ENCODE assay signal across 1 cellular context in the genomic region with DNA sequence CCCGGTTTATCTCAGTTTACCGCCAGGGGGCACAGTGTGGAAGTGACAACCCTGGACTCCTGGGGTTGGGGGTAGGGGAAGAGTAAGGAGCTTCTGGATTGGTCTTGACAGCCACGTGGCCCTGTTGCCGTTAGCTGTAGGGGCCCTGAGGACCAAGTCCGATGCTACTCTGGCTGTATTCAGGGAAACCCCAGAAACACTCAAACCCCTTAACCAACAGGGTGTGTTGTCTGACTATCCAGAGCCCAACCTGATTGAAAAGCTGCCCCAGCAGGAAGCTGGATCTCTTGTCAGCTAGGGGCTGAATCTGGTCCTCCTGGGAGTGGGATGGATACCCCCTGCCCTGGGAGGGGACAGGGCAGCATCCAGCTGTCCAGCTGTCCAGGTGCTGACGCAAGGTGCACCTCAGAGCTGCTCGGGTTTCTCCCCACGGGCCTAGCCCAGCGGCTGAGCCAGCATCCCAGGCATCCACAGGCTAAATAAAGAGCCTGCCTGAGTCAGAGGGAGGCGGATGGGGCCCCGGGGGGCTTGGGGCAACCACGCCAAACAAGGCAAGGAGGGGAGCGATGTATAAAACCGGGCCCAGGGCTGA.
TF ChIP-seq lines count a peak whose summit lies in the region.

No MANE protein-coding gene starts in this region.

TF ChIP-seq in HepG2, 621 proteins besides CTCF, POLR2A, EP300 and RAD21 (continued from another document and continues in another):
- TF ChIP-seq, protein P1, sequence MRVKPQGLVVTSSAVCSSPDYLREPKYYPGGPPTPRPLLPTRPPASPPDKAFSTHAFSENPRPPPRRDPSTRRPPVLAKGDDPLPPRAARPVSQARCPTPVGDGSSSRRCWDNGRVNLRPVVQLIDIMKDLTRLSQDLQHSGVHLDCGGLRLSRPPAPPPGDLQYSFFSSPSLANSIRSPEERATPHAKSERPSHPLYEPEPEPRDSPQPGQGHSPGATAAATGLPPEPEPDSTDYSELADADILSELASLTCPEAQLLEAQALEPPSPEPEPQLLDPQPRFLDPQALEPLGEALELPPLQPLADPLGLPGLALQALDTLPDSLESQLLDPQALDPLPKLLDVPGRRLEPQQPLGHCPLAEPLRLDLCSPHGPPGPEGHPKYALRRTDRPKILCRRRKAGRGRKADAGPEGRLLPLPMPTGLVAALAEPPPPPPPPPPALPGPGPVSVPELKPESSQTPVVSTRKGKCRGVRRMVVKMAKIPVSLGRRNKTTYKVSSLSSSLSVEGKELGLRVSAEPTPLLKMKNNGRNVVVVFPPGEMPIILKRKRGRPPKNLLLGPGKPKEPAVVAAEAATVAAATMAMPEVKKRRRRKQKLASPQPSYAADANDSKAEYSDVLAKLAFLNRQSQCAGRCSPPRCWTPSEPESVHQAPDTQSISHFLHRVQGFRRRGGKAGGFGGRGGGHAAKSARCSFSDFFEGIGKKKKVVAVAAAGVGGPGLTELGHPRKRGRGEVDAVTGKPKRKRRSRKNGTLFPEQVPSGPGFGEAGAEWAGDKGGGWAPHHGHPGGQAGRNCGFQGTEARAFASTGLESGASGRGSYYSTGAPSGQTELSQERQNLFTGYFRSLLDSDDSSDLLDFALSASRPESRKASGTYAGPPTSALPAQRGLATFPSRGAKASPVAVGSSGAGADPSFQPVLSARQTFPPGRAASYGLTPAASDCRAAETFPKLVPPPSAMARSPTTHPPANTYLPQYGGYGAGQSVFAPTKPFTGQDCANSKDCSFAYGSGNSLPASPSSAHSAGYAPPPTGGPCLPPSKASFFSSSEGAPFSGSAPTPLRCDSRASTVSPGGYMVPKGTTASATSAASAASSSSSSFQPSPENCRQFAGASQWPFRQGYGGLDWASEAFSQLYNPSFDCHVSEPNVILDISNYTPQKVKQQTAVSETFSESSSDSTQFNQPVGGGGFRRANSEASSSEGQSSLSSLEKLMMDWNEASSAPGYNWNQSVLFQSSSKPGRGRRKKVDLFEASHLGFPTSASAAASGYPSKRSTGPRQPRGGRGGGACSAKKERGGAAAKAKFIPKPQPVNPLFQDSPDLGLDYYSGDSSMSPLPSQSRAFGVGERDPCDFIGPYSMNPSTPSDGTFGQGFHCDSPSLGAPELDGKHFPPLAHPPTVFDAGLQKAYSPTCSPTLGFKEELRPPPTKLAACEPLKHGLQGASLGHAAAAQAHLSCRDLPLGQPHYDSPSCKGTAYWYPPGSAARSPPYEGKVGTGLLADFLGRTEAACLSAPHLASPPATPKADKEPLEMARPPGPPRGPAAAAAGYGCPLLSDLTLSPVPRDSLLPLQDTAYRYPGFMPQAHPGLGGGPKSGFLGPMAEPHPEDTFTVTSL (CRISPR knock-in tag; IDR thresholded peaks at IDR 0.05; ENCODE audit: borderline replicate concordance) = no peak
- TF ChIP-seq ELF1 (CRISPR knock-in tag; IDR thresholded peaks at IDR 0.05) (no peak), KLF9 (CRISPR knock-in tag; IDR thresholded peaks at IDR 0.05; ENCODE audit: low read depth) (no peak), ATF7 (IDR thresholded peaks at IDR 0.05) (no peak), ATF7 (CRISPR knock-in tag; IDR thresholded peaks at IDR 0.05) (no peak), MXD4 (CRISPR knock-in tag; IDR thresholded peaks at IDR 0.05) (peak; percentile 34; the same call in 1 of the 2 replicates), ZNF44 (CRISPR knock-in tag; IDR thresholded peaks at IDR 0.05) (no peak), ZNF263 (CRISPR knock-in tag; IDR thresholded peaks at IDR 0.05) (no peak), SIN3A (IDR thresholded peaks at IDR 0.05; ENCODE audit: borderline replicate concordance, low read depth, low read length) (0 out of 2 replicates have a peak, but pooled peaks have one; percentile 57), MED8 (CRISPR knock-in tag; IDR thresholded peaks at IDR 0.05; ENCODE audit: insufficient replicate concordance) (no peak), HES4 (CRISPR knock-in tag; IDR thresholded peaks at IDR 0.05; ENCODE audit: borderline replicate concordance) (0 out of 2 replicates have a peak, but pooled peaks have one; percentile 58), CCAR2 (optimal IDR thresholded peaks at IDR 0.05; ENCODE audit: low read depth, low read length) (no peak), MAFK (conservative IDR thresholded peaks at IDR 0.05 in 1 of 2, IDR thresholded peaks at IDR 0.05 in 1 of 2; ENCODE audit: low read length in 2 of 2) (no peak), ZFP41 (CRISPR knock-in tag; IDR thresholded peaks at IDR 0.05; ENCODE audit: borderline replicate concordance) (no peak), ZNF205 (CRISPR knock-in tag; IDR thresholded peaks at IDR 0.05) (0 out of 2 replicates have a peak, but pooled peaks have one; percentile 27), SRSF4 (IDR thresholded peaks at IDR 0.05; ENCODE audit: low read depth, low read length, poor library complexity, severe bottlenecking) (no peak), GTF2F1 (IDR thresholded peaks at IDR 0.05; ENCODE audit: low read length) (no peak), KDM5B (CRISPR knock-in tag; IDR thresholded peaks at IDR 0.05; ENCODE audit: borderline replicate concordance) (no peak), KAT7 (CRISPR knock-in tag; IDR thresholded peaks at IDR 0.05; ENCODE audit: borderline replicate concordance) (no peak), PPARG (CRISPR knock-in tag; conservative IDR thresholded peaks at IDR 0.05) (no peak), MAZ (IDR thresholded peaks at IDR 0.05; ENCODE audit: borderline replicate concordance, low read depth, low read length) (peak; percentile 70; the same call in 1 of the 2 replicates), MAZ (CRISPR knock-in tag; IDR thresholded peaks at IDR 0.05; ENCODE audit: low read depth) (peak; percentile 68; the same call in 1 of the 2 replicates), ZNF17 (CRISPR knock-in tag; IDR thresholded peaks at IDR 0.05) (no peak), HMGA1 (CRISPR knock-in tag; conservative IDR thresholded peaks at IDR 0.05) (no peak), STAG1 (CRISPR knock-in tag; IDR thresholded peaks at IDR 0.05) (peak; percentile 51), NR2F6 (IDR thresholded peaks at IDR 0.05) (no peak), NR2F6 (CRISPR knock-in tag; IDR thresholded peaks at IDR 0.05) (no peak), MAF1 (CRISPR knock-in tag; IDR thresholded peaks at IDR 0.05; ENCODE audit: borderline replicate concordance) (no peak), JDP2 (CRISPR knock-in tag; IDR thresholded peaks at IDR 0.05; ENCODE audit: borderline replicate concordance) (no peak), ZSCAN29 (CRISPR knock-in tag; conservative IDR thresholded peaks at IDR 0.05) (no peak), MEIS2 (CRISPR knock-in tag; IDR thresholded peaks at IDR 0.05) (peak; percentile 73; the same call in 1 of the 2 replicates), ZNF570 (CRISPR knock-in tag; IDR thresholded peaks at IDR 0.05; ENCODE audit: borderline replicate concordance) (no peak), ADNP (CRISPR knock-in tag; IDR thresholded peaks at IDR 0.05) (no peak), ZFP1 (CRISPR knock-in tag; IDR thresholded peaks at IDR 0.05) (no peak), GABPA (IDR thresholded peaks at IDR 0.05; ENCODE audit: low read depth, low read length) (no peak), GABPA (CRISPR knock-in tag; IDR thresholded peaks at IDR 0.05; ENCODE audit: low read depth) (no peak)
- TF ChIP-seq, protein P2, sequence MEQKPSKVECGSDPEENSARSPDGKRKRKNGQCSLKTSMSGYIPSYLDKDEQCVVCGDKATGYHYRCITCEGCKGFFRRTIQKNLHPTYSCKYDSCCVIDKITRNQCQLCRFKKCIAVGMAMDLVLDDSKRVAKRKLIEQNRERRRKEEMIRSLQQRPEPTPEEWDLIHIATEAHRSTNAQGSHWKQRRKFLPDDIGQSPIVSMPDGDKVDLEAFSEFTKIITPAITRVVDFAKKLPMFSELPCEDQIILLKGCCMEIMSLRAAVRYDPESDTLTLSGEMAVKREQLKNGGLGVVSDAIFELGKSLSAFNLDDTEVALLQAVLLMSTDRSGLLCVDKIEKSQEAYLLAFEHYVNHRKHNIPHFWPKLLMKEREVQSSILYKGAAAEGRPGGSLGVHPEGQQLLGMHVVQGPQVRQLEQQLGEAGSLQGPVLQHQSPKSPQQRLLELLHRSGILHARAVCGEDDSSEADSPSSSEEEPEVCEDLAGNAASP (CRISPR knock-in tag; IDR thresholded peaks at IDR 0.05; ENCODE audit: borderline replicate concordance) = peak; percentile 37; the same call in 1 of the 2 replicates
- TF ChIP-seq, protein P3, sequence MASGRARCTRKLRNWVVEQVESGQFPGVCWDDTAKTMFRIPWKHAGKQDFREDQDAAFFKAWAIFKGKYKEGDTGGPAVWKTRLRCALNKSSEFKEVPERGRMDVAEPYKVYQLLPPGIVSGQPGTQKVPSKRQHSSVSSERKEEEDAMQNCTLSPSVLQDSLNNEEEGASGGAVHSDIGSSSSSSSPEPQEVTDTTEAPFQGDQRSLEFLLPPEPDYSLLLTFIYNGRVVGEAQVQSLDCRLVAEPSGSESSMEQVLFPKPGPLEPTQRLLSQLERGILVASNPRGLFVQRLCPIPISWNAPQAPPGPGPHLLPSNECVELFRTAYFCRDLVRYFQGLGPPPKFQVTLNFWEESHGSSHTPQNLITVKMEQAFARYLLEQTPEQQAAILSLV (CRISPR knock-in tag; IDR thresholded peaks at IDR 0.05; ENCODE audit: borderline replicate concordance) = 0 out of 2 replicates have a peak, but pooled peaks have one; percentile 35
- TF ChIP-seq, protein P4, sequence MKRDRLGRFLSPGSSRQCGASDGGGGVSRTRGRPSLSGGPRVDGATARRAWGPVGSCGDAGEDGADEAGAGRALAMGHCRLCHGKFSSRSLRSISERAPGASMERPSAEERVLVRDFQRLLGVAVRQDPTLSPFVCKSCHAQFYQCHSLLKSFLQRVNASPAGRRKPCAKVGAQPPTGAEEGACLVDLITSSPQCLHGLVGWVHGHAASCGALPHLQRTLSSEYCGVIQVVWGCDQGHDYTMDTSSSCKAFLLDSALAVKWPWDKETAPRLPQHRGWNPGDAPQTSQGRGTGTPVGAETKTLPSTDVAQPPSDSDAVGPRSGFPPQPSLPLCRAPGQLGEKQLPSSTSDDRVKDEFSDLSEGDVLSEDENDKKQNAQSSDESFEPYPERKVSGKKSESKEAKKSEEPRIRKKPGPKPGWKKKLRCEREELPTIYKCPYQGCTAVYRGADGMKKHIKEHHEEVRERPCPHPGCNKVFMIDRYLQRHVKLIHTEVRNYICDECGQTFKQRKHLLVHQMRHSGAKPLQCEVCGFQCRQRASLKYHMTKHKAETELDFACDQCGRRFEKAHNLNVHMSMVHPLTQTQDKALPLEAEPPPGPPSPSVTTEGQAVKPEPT (CRISPR knock-in tag; IDR thresholded peaks at IDR 0.05; ENCODE audit: low read depth) = 0 out of 2 replicates have a peak, but pooled peaks have one; percentile 26
- TF ChIP-seq, protein P5, sequence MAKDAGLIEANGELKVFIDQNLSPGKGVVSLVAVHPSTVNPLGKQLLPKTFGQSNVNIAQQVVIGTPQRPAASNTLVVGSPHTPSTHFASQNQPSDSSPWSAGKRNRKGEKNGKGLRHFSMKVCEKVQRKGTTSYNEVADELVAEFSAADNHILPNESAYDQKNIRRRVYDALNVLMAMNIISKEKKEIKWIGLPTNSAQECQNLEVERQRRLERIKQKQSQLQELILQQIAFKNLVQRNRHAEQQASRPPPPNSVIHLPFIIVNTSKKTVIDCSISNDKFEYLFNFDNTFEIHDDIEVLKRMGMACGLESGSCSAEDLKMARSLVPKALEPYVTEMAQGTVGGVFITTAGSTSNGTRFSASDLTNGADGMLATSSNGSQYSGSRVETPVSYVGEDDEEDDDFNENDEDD (CRISPR knock-in tag; IDR thresholded peaks at IDR 0.05; ENCODE audit: borderline replicate concordance) = peak; percentile 48; the same call in 1 of the 2 replicates
- TF ChIP-seq, protein P6, sequence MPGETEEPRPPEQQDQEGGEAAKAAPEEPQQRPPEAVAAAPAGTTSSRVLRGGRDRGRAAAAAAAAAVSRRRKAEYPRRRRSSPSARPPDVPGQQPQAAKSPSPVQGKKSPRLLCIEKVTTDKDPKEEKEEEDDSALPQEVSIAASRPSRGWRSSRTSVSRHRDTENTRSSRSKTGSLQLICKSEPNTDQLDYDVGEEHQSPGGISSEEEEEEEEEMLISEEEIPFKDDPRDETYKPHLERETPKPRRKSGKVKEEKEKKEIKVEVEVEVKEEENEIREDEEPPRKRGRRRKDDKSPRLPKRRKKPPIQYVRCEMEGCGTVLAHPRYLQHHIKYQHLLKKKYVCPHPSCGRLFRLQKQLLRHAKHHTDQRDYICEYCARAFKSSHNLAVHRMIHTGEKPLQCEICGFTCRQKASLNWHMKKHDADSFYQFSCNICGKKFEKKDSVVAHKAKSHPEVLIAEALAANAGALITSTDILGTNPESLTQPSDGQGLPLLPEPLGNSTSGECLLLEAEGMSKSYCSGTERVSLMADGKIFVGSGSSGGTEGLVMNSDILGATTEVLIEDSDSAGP (CRISPR knock-in tag; IDR thresholded peaks at IDR 0.05; ENCODE audit: borderline replicate concordance) = peak; percentile 45; the same call in 1 of the 2 replicates
- TF ChIP-seq, protein P7, sequence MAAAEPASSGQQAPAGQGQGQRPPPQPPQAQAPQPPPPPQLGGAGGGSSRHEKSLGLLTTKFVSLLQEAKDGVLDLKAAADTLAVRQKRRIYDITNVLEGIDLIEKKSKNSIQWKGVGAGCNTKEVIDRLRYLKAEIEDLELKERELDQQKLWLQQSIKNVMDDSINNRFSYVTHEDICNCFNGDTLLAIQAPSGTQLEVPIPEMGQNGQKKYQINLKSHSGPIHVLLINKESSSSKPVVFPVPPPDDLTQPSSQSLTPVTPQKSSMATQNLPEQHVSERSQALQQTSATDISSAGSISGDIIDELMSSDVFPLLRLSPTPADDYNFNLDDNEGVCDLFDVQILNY (CRISPR knock-in tag; conservative IDR thresholded peaks at IDR 0.05) = no peak
- TF ChIP-seq, protein P8, sequence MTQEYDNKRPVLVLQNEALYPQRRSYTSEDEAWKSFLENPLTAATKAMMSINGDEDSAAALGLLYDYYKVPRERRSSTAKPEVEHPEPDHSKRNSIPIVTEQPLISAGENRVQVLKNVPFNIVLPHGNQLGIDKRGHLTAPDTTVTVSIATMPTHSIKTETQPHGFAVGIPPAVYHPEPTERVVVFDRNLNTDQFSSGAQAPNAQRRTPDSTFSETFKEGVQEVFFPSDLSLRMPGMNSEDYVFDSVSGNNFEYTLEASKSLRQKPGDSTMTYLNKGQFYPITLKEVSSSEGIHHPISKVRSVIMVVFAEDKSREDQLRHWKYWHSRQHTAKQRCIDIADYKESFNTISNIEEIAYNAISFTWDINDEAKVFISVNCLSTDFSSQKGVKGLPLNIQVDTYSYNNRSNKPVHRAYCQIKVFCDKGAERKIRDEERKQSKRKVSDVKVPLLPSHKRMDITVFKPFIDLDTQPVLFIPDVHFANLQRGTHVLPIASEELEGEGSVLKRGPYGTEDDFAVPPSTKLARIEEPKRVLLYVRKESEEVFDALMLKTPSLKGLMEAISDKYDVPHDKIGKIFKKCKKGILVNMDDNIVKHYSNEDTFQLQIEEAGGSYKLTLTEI (CRISPR knock-in tag; conservative IDR thresholded peaks at IDR 0.05) = no peak
- TF ChIP-seq, protein P9, sequence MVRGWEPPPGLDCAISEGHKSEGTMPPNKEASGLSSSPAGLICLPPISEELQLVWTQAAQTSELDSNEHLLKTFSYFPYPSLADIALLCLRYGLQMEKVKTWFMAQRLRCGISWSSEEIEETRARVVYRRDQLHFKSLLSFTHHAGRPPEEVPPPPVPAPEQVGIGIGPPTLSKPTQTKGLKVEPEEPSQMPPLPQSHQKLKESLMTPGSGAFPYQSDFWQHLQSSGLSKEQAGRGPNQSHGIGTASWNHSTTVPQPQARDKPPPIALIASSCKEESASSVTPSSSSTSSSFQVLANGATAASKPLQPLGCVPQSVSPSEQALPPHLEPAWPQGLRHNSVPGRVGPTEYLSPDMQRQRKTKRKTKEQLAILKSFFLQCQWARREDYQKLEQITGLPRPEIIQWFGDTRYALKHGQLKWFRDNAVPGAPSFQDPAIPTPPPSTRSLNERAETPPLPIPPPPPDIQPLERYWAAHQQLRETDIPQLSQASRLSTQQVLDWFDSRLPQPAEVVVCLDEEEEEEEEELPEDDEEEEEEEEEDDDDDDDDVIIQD (CRISPR knock-in tag; IDR thresholded peaks at IDR 0.05; ENCODE audit: low read depth) = peak; percentile 20; the same call in 1 of the 2 replicates
